Comparison of ENCODE assay signal across 8 cellular contexts in the genomic region with DNA sequence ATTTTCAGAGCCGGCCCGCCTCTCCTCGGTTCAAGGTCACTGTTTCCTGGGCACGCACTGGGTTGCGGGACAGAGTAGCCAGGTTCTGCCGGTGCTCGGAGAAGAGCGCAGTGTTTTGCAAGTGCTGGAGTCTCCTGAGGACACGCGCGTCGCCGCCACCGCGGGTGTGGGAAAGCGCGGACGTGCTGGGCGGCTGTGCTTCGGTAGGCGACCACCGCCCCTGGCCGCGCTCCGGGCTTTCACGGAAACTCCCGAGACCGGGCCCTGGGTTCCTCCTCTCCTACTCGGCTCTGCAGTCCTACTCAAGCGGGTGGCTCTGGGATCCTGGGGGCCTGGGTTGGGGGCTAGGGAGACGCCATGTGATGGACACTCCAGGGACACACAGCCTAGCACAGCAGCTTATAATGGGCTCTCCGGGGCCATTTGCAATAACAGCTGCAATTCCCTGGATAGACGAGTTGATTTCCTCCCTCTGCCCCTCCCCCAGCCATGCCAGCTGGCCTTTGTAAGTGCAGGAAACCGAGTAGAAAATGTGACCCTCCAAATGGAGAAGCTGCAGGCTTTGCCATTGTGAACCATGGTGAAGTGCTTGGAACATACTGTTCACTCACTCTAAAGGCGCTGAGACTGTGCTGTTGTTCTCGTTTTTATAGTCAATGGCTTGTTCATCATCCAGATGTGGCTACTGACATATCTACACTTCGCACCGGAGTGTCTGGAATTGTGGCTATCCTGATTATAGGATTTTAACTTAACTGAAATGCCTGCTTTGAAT. TPM values are rescaled to one million over a fixed set of nuclear protein-coding genes. Genes with fewer than 3 reads are reported as not detected.
A peak's percentile ranks its signal among the peaks of the same experiment; 100 is the strongest.
DNase-seq lines count a peak whose midpoint lies in the region; ATAC-seq and TF ChIP-seq lines count a peak whose summit lies in the region.

No MANE protein-coding gene starts in this region.

- H3K27me3 Mint-ChIP-seq in activated CD4-positive, alpha-beta T cell treated with anti-CD3 and anti-CD28 coated beads for 36 hours = no peaks in the 10 kb centered on the region
- H3K27me3 Mint-ChIP-seq in activated B cell treated with CpG ODN at 0.5 μM for 24 hours = no peaks in the 10 kb centered on the region

- DNase-seq in activated CD4-positive, alpha-beta T cell treated with anti-CD3 and anti-CD28 coated beads for 36 hours = peak; percentile 31
- no peak for DNase-seq in activated CD4-positive, alpha-beta T cell treated with anti-CD3 and anti-CD28 coated beads for 4 hours
- DNase-seq in activated B cell treated with CpG ODN at 0.5 μM for 24 hours = no peak
- DNase-seq in globus pallidus (ENCODE audit: low spot score) = peak; percentile 74
- peak in 43 of 56 donors; percentile 8 to 72 (median 34) for DNase-seq in nucleus accumbens (lab: John Stamatoyannopoulos, UW)
- DNase-seq in cortex of kidney (lab: John Stamatoyannopoulos, UW) = no peak

- CTCF ChIA-PET in activated CD4-positive, alpha-beta T cell treated with anti-CD3 and anti-CD28 coated beads for 36 hours (lab: Charles Lee) = interaction anchor here (0.6 to 1.2 kb wide), 5 partner anchors 12 to 124 kb away, joined by 3 to 6 read pairs (median 4); no protein-coding TSS in a partner anchor
- CTCF ChIA-PET in activated B cell treated with CpG ODN at 0.5 μM for 24 hours (lab: Charles Lee) = no interaction called here

- H3K27ac Mint-ChIP-seq in activated CD4-positive, alpha-beta T cell treated with anti-CD3 and anti-CD28 coated beads for 36 hours = peak overlapping the region; percentile 82
- peak overlapping the region; percentile 91 for H3K27ac Mint-ChIP-seq in activated B cell treated with CpG ODN at 0.5 μM for 24 hours

- intact Hi-C loops in activated CD4-positive, alpha-beta T cell treated with anti-CD3 and anti-CD28 coated beads for 36 hours (cut with DNase I, micrococcal nuclease) = loop anchor here in 1 of 2 experiments (2.0 kb wide), 1 partner anchor 42 kb away; no protein-coding TSS in a partner anchor
- intact Hi-C loops in activated B cell treated with CpG ODN at 0.5 μM for 24 hours (cut with micrococcal nuclease) = loop anchor here (2.0 kb wide), 1 partner anchor 46 kb away; no protein-coding TSS in a partner anchor

- peak; percentile 5 for ATAC-seq in activated CD4-positive, alpha-beta T cell treated with anti-CD3 and anti-CD28 coated beads for 36 hours
- ATAC-seq in activated B cell treated with CpG ODN at 0.5 μM for 24 hours (ENCODE audit: low read depth) = no peak
- no peak for ATAC-seq in GM19351 (IDR thresholded peaks at IDR 0.05; ENCODE audit: unreplicated experiment)
- no peak for ATAC-seq in HG03565 (IDR thresholded peaks at IDR 0.05; ENCODE audit: unreplicated experiment)

- no peaks in the 10 kb centered on the region for H3K36me3 Mint-ChIP-seq in activated CD4-positive, alpha-beta T cell treated with anti-CD3 and anti-CD28 coated beads for 36 hours (ENCODE audit: low read depth)
- no peaks in the 10 kb centered on the region for H3K36me3 Mint-ChIP-seq in activated B cell treated with CpG ODN at 0.5 μM for 24 hours (ENCODE audit: low read depth)

- no peaks in the 10 kb centered on the region for H3K9me3 Mint-ChIP-seq in activated CD4-positive, alpha-beta T cell treated with anti-CD3 and anti-CD28 coated beads for 36 hours (ENCODE audit: low read depth)
- H3K9me3 Mint-ChIP-seq in activated B cell treated with CpG ODN at 0.5 μM for 24 hours = no peaks in the 10 kb centered on the region

- TF ChIP-seq CTCF in activated B cell treated with CpG ODN at 0.5 μM for 24 hours (IDR thresholded peaks at IDR 0.05) = no peak

- H3K4me1 Mint-ChIP-seq in activated CD4-positive, alpha-beta T cell treated with anti-CD3 and anti-CD28 coated beads for 36 hours = peaks cover 31% of the 10 kb centered on the region
- H3K4me1 Mint-ChIP-seq in activated B cell treated with CpG ODN at 0.5 μM for 24 hours = peaks cover 30% of the 10 kb centered on the region

- peak overlapping the region; percentile 64 for H3K4me3 Mint-ChIP-seq in activated CD4-positive, alpha-beta T cell treated with anti-CD3 and anti-CD28 coated beads for 36 hours
- peak overlapping the region; percentile 89 for H3K4me3 Mint-ChIP-seq in activated B cell treated with CpG ODN at 0.5 μM for 24 hours

- POLR2A ChIA-PET in activated CD4-positive, alpha-beta T cell treated with anti-CD3 and anti-CD28 coated beads for 36 hours (lab: Charles Lee) = no interaction called here
- POLR2A ChIA-PET in activated B cell treated with CpG ODN at 0.5 μM for 24 hours (lab: Charles Lee) = interaction anchor here (0.6 to 2.0 kb wide), 3 partner anchors 12 to 1192 kb away, joined by 3 to 14 read pairs (median 3); partner anchors contain the start of gene FRAT2

RNA-seq across cellular contexts. Expression of gene FRAT1, which starts 2.1 kb away (rescaled TPM):
- total RNA-seq in activated CD4-positive, alpha-beta T cell treated with anti-CD3 and anti-CD28 coated beads for 36 hours = 1 to 10 TPM; 1.3 to 1.8 TPM
- total RNA-seq in activated B cell treated with CpG ODN at 0.5 μM for 24 hours = 6.9 TPM in 2 replicates

RNA-seq across cellular contexts. Expression of gene FRAT2, which starts 13.3 kb away (rescaled TPM):
- total RNA-seq in activated CD4-positive, alpha-beta T cell treated with anti-CD3 and anti-CD28 coated beads for 36 hours = 1 to 10 TPM; 3.0 to 4.3 TPM
- total RNA-seq in activated B cell treated with CpG ODN at 0.5 μM for 24 hours = 9.7 and 10.9 TPM in 2 replicates

RNA-seq across cellular contexts. Expression of gene ARHGAP19, which starts 28.8 kb away (rescaled TPM):
- 10 to 100 TPM; 55.9 to 70.2 TPM for total RNA-seq in activated CD4-positive, alpha-beta T cell treated with anti-CD3 and anti-CD28 coated beads for 36 hours
- total RNA-seq in activated B cell treated with CpG ODN at 0.5 μM for 24 hours = 14.7 and 17.8 TPM in 2 replicates

Comparison
In these comparisons a context has a peak if more than half of its experiments do, and no peak if none do; other contexts are left out.
1. DNase-seq: peak in activated CD4-positive, alpha-beta T cell treated with anti-CD3 and anti-CD28 coated beads for 36 hours (single experiment), globus pallidus (single experiment) and nucleus accumbens (43 of 56); none in activated CD4-positive, alpha-beta T cell treated with anti-CD3 and anti-CD28 coated beads for 4 hours (0 of 2), activated B cell treated with CpG ODN at 0.5 μM for 24 hours (single experiment) and cortex of kidney (single experiment).